ENCODE assay signal across 9 cellular contexts in genomic region chr11:45405916-45406670, GRCh38.
DNase-seq lines count a peak whose midpoint lies in the region; ATAC-seq, FAIRE-seq and TF ChIP-seq lines count a peak whose summit lies in the region.
"Had no signal": no experiment of that assay in that cellular context is flagged by ENCODE, and none has a peak within 500 bp of the region (broad histone marks: within the 10 kb centered on the region; RNA-seq: fewer than 3 reads in every experiment).

No MANE protein-coding gene starts in this region.

- intact Hi-C loops in endothelial cell of umbilical vein (cut with micrococcal nuclease) (no loop called here), psoas muscle (cut with DNase I) (no loop called here)

- TF ChIP-seq CTCF in endothelial cell of umbilical vein (IDR thresholded peaks at IDR 0.05; ENCODE audit: extremely low read depth in 1 of 2, insufficient read depth in 1 of 2, low read depth in 1 of 2, low read length in 2 of 2) (peak; percentile 33 to 38), psoas muscle (IDR thresholded peaks at IDR 0.05) (peak; percentile 25)

- H3K4me1 ChIP-seq in endothelial cell of umbilical vein (ENCODE audit: control insufficient read depth, extremely low read depth, insufficient read depth, low read length) (peaks cover 4% of the 10 kb centered on the region), psoas muscle (no peaks in the 10 kb centered on the region)

- H3K27me3 ChIP-seq in endothelial cell of umbilical vein (ENCODE audit: control insufficient read depth in 2 of 2, insufficient read depth in 2 of 2, low read length in 2 of 2) (peaks cover 0 to 2% of the 10 kb centered on the region in 2 experiments), psoas muscle (ENCODE audit: insufficient read depth in 3 of 3, low read length in 2 of 3) (peaks cover 0 to 17% (median 2%) of the 10 kb centered on the region in 3 donors)

- FAIRE-seq in endothelial cell of umbilical vein (lab: Jason Lieb, UNC) (peak; percentile 58), HTR-8/SVneo (lab: Jason Lieb, UNC) (no peak)

- no peak overlapping the region for H3K9ac ChIP-seq in endothelial cell of umbilical vein (replicated peaks; ENCODE audit: extremely low read depth, insufficient read depth, low read length)

- TF ChIP-seq POLR2A in endothelial cell of umbilical vein (IDR thresholded peaks at IDR 0.05; ENCODE audit: low read depth, low read length): no peak

- no peaks in the 10 kb centered on the region for H3K79me2 ChIP-seq in endothelial cell of umbilical vein (ENCODE audit: control insufficient read depth, insufficient read depth, low read length)

- H3K36me3 ChIP-seq in endothelial cell of umbilical vein (ENCODE audit: control insufficient read depth in 2 of 2, extremely low read depth in 1 of 2, insufficient read depth in 2 of 2, low read length in 2 of 2): no peaks in the 10 kb centered on the region
- no peaks in the 10 kb centered on the region for H3K36me3 ChIP-seq in psoas muscle (ENCODE audit: insufficient read depth in 1 of 2, low read depth in 1 of 2)

- H3K9me1 ChIP-seq in endothelial cell of umbilical vein (replicated peaks; ENCODE audit: control insufficient read depth, extremely low read depth, insufficient read depth, low read length): no peaks in the 10 kb centered on the region

- H3K4me2 ChIP-seq in endothelial cell of umbilical vein (ENCODE audit: insufficient read depth, low read length): no peak overlapping the region

- no peaks in the 10 kb centered on the region for H4K20me1 ChIP-seq in endothelial cell of umbilical vein (replicated peaks; ENCODE audit: control insufficient read depth, extremely low read depth, insufficient read depth, low read length)

- CTCF ChIA-PET in endothelial cell of umbilical vein (lab: Charles Lee): interaction anchor here (1.2 to 6.0 kb wide), 5 partner anchors 35 to 366 kb away, joined by 4 to 47 read pairs (median 6); no protein-coding TSS in a partner anchor

- no peak overlapping the region for H3K27ac ChIP-seq in endothelial cell of umbilical vein (ENCODE audit: insufficient read depth, low read depth, low read length)
- no peak overlapping the region for H3K27ac ChIP-seq in psoas muscle

- dilution Hi-C loops in endothelial cell of umbilical vein (cut with MboI; ENCODE audit: extremely low pct_ligation_motif_present, low sequenced_read_pairs): no loop called here

- H3K9me3 ChIP-seq in endothelial cell of umbilical vein (replicated peaks; ENCODE audit: control insufficient read depth, insufficient read depth, low read length) (no peaks in the 10 kb centered on the region), psoas muscle (no peaks in the 10 kb centered on the region)

- no peak overlapping the region for H2AFZ ChIP-seq in endothelial cell of umbilical vein (ENCODE audit: low read depth, low read length)

- ATAC-seq in psoas muscle: no peak
- no peak for ATAC-seq in HG02970 (IDR thresholded peaks at IDR 0.05; ENCODE audit: low FRiP score, unreplicated experiment)
- ATAC-seq in HG02610 (IDR thresholded peaks at IDR 0.05; ENCODE audit: unreplicated experiment): no peak
- ATAC-seq: activated CD8-positive, alpha-beta memory T cell treated with anti-CD3 and anti-CD28 coated beads, Interleukin-2, amount 10 ng/mL, durations not matched to agents 7 days and 5 days had no signal

- POLR2A ChIA-PET in endothelial cell of umbilical vein (lab: Charles Lee): no interaction called here

- no TSS peak for BruUV-seq in endothelial cell of umbilical vein (replicated peaks; lab: Mats Ljungman, UMichigan)

- DNase-seq in DMS153 treated with DMSO at 0.1 percent for 48 hours (lab: John Stamatoyannopoulos, UW; ENCODE audit: unreplicated experiment): peak; percentile 12
- no peak for DNase-seq in DMS153 (lab: John Stamatoyannopoulos, UW)
- DNase-seq in NCI-H774 (lab: John Stamatoyannopoulos, UW): peak; percentile 6
- DNase-seq in endothelial cell of umbilical vein (ENCODE audit: low read depth, low spot score): peak; percentile 22
- no peak for DNase-seq in psoas muscle
- no peak for DNase-seq in HTR-8/SVneo (ENCODE audit: insufficient read length, low spot score)
- DNase-seq: activated CD8-positive, alpha-beta memory T cell treated with anti-CD3 and anti-CD28 coated beads, Interleukin-2, amount 10 ng/mL, durations not matched to agents 7 days and 5 days had no signal

- H3K4me3 ChIP-seq in endothelial cell of umbilical vein (replicated peaks in 1 of 3; ENCODE audit: insufficient read depth in 1 of 3, low read depth in 1 of 3, low read length in 3 of 3) (no peak overlapping the region), psoas muscle (no peak overlapping the region)

- 60 to 68% (median 60%) methylated on average over 3 of the region's 3 CpGs for WGBS in psoas muscle, 3 donors

TF ChIP-seq in endothelial cell of umbilical vein, 7 proteins besides CTCF, POLR2A, EP300 and RAD21:
- TF ChIP-seq GATA2 (IDR thresholded peaks at IDR 0.05; ENCODE audit: insufficient read depth, insufficient read length, low read depth, low read length) (no peak), FOS (IDR thresholded peaks at IDR 0.05; ENCODE audit: borderline replicate concordance, insufficient read depth, low read length) (no peak), POLR2AphosphoS5 (IDR thresholded peaks at IDR 0.05; ENCODE audit: insufficient read depth, low read depth, low read length) (no peak), JUN (IDR thresholded peaks at IDR 0.05; ENCODE audit: borderline replicate concordance, insufficient read depth, insufficient read length, low read depth) (no peak), MAX (IDR thresholded peaks at IDR 0.05; ENCODE audit: insufficient read depth, insufficient read length) (no peak), MYC (IDR thresholded peaks at IDR 0.05; ENCODE audit: low read depth, low read length) (no peak), EZH2 (IDR thresholded peaks at IDR 0.05; ENCODE audit: borderline replicate concordance, low read depth, low read length, severe bottlenecking) (no peak)

Comparison
In these comparisons a context has a peak if more than half of its experiments do, and no peak if none do; other contexts are left out.
1. DNase-seq: peak in DMS153 treated with DMSO at 0.1 percent for 48 hours (single experiment), NCI-H774 (single experiment) and endothelial cell of umbilical vein (single experiment); none in DMS153 (single experiment), psoas muscle (0 of 2) and HTR-8/SVneo (single experiment).